In genomic region chr9:89666950-89667349, GRCh38 we compare ENCODE assay signal across 3 cellular contexts.
TF ChIP-seq lines count a peak whose summit lies in the region.

No MANE protein-coding gene starts in this region.

TF ChIP-seq in liver, 16 proteins besides CTCF, POLR2A, EP300 and RAD21:
- TF ChIP-seq JUND (IDR thresholded peaks at IDR 0.05), result peak in 1 of 2 donors; percentile 50
- TF ChIP-seq FOXA2 (IDR thresholded peaks at IDR 0.05), result peak; percentile 87
- peak; percentile 79 for TF ChIP-seq HNF4G (IDR thresholded peaks at IDR 0.05)
- TF ChIP-seq FOXA1 (IDR thresholded peaks at IDR 0.05), result peak; percentile 64
- TF ChIP-seq TAF1 (conservative IDR thresholded peaks at IDR 0.05), result peak; percentile 52
- peak; percentile 57 for TF ChIP-seq REST (IDR thresholded peaks at IDR 0.05)
- TF ChIP-seq RXRA (IDR thresholded peaks at IDR 0.05), result peak; percentile 79 to 91
- peak; percentile 58 for TF ChIP-seq YY1 (IDR thresholded peaks at IDR 0.05)
- TF ChIP-seq ATF3 (IDR thresholded peaks at IDR 0.05), result no peak
- no peak for TF ChIP-seq GABPA (IDR thresholded peaks at IDR 0.05 in 1 of 2, conservative IDR thresholded peaks at IDR 0.05 in 1 of 2)
- TF ChIP-seq SP1 (IDR thresholded peaks at IDR 0.05), result peak; percentile 93
- TF ChIP-seq MAX (IDR thresholded peaks at IDR 0.05), result peak; percentile 30
- TF ChIP-seq HNF4A (conservative IDR thresholded peaks at IDR 0.05), result peak; percentile 87 to 88
- TF ChIP-seq ZBTB33 (IDR thresholded peaks at IDR 0.05), result no peak
- TF ChIP-seq EGR1 (IDR thresholded peaks at IDR 0.05; ENCODE audit: low read depth in 2 of 2), result peak in 1 of 2 donors; percentile 41
- TF ChIP-seq NR2F2 (IDR thresholded peaks at IDR 0.05), result no peak

TF ChIP-seq in HepG2, 621 proteins besides CTCF, POLR2A, EP300 and RAD21:
- no peak for TF ChIP-seq HOMEZ (CRISPR knock-in tag; IDR thresholded peaks at IDR 0.05; ENCODE audit: low read depth)
- TF ChIP-seq HMGA1 (CRISPR knock-in tag; conservative IDR thresholded peaks at IDR 0.05), result no peak
- TF ChIP-seq ZSCAN22 (CRISPR knock-in tag; IDR thresholded peaks at IDR 0.05), result no peak

TF ChIP-seq in H1, 55 proteins besides CTCF, POLR2A, EP300 and RAD21:
- no peak for TF ChIP-seq MAX (IDR thresholded peaks at IDR 0.05)
- no peak for TF ChIP-seq E2F6 (IDR thresholded peaks at IDR 0.05)
- no peak for TF ChIP-seq GTF2F1 (IDR thresholded peaks at IDR 0.05; ENCODE audit: borderline replicate concordance, low read depth, low read length)
- TF ChIP-seq ZNF274 (IDR thresholded peaks at IDR 0.05; ENCODE audit: borderline replicate concordance, extremely low read depth, low read length), result no peak
- no peak for TF ChIP-seq TCF12 (IDR thresholded peaks at IDR 0.05; ENCODE audit: low read depth, low read length)
- TF ChIP-seq YY1 (IDR thresholded peaks at IDR 0.05; ENCODE audit: low read depth, low read length), result no peak
- TF ChIP-seq EZH2 (IDR thresholded peaks at IDR 0.05; ENCODE audit: low read depth, low read length, severe bottlenecking), result no peak
- no peak for TF ChIP-seq EGR1 (IDR thresholded peaks at IDR 0.05; ENCODE audit: borderline replicate concordance, low read depth, low read length)
- no peak for TF ChIP-seq USF2 (IDR thresholded peaks at IDR 0.05; ENCODE audit: low read length)
